ENCODE assay signal across 10 cellular contexts in the genomic region with DNA sequence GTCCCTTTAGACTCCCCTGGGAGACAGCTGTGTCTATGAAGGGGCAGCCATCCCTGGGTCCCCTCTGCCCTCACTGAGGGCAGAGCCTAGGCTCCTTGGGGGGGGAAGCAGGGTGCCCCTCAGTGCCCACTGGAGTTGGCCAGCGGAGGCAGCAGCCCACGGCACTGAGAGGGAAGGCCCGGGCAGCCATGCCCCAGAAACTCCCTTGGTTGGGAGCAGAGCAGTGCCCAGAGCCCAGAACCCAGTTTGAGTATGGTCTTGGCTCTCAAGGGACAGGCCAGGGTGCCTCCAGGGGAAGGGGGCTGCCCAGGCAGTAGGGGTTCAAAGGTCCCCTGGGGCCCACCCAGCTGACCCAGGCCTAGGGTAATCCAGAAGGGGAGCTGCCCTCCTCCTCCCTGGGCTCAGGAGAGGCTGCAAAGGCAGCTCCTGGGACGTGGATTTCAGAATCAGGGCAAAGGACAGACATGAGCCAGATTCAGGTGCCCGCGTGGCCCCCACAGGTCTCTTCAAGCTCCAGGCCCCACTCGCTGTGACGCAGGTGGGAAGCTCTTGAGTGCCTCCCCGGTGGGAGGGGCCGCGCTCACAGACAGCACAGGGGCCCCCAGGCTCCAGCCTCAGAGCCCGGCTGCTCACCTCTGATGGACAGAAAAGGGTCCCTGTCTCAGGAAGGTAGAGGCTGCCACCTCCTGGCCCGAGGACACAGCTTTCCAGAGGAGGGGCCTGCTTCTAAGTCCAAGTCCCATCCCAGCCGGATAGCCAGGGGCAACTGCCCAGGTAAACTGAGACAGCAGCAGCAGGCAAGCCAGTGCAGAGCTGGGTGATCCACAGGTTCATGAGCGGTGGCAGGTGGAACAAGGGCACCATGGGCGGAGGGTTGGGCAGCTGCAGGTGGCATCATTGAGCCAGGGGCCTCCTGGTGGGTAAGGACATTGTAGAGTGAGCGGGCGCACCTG. TPM values are rescaled to one million over a fixed set of nuclear protein-coding genes. Genes with fewer than 3 reads are reported as not detected.
DNase-seq lines count a peak whose midpoint lies in the region; ATAC-seq and TF ChIP-seq lines count a peak whose summit lies in the region.
"Had no signal": no experiment of that assay in that cellular context is flagged by ENCODE, and none has a peak within 500 bp of the region (broad histone marks: within the 10 kb centered on the region; RNA-seq: fewer than 3 reads in every experiment).

No MANE protein-coding gene starts in this region.

- peak overlapping the region; percentile 48 for H3K27ac Mint-ChIP-seq in activated T-helper 1 cell treated with anti-CD3 and anti-CD28 coated beads, Interleukin-12 subunit alpha, Interleukin-12 subunit beta, Interleukin-2, Interleukin-4 antibody, amounts not matched to agents 30 ng/mL and 10 ng/mL and 1 ng/mL, durations not matched to agents 14 hours and 24 hours and 36 hours

- intact Hi-C loops in activated T-helper 1 cell treated with anti-CD3 and anti-CD28 coated beads, Interleukin-12 subunit alpha, Interleukin-12 subunit beta, Interleukin-2, Interleukin-4 antibody, amounts not matched to agents 30 ng/mL and 10 ng/mL and 1 ng/mL, durations not matched to agents 14 hours and 24 hours and 36 hours (cut with micrococcal nuclease) = no loop called here
- intact Hi-C loops in left colon (cut with DNase I, micrococcal nuclease) (loop anchor here in 1 of 2 donors (10.0 kb wide), 1 partner anchor 104 kb away; no protein-coding TSS in a partner anchor), vagina (cut with DNase I) (no loop called here)

- peak; percentile 68 for ATAC-seq in left colon
- ATAC-seq in GM19328 (IDR thresholded peaks at IDR 0.05; ENCODE audit: unreplicated experiment) = no peak

- no peaks in the 10 kb centered on the region for H3K27me3 Mint-ChIP-seq in activated T-helper 1 cell treated with anti-CD3 and anti-CD28 coated beads, Interleukin-12 subunit alpha, Interleukin-12 subunit beta, Interleukin-2, Interleukin-4 antibody, amounts not matched to agents 30 ng/mL and 10 ng/mL and 1 ng/mL, durations not matched to agents 14 hours and 24 hours and 36 hours (ENCODE audit: insufficient read depth)

- no peaks in the 10 kb centered on the region for H3K9me3 ChIP-seq in vagina

- H3K4me3 Mint-ChIP-seq in activated T-helper 1 cell treated with anti-CD3 and anti-CD28 coated beads, Interleukin-12 subunit alpha, Interleukin-12 subunit beta, Interleukin-2, Interleukin-4 antibody, amounts not matched to agents 30 ng/mL and 10 ng/mL and 1 ng/mL, durations not matched to agents 14 hours and 24 hours and 36 hours = peak overlapping the region; percentile 45

- H3K4me1 Mint-ChIP-seq in activated T-helper 1 cell treated with anti-CD3 and anti-CD28 coated beads, Interleukin-12 subunit alpha, Interleukin-12 subunit beta, Interleukin-2, Interleukin-4 antibody, amounts not matched to agents 30 ng/mL and 10 ng/mL and 1 ng/mL, durations not matched to agents 14 hours and 24 hours and 36 hours (ENCODE audit: low read depth) = peaks cover 25% of the 10 kb centered on the region

- no peak overlapping the region for H3K27ac ChIP-seq in vagina
- H3K27ac ChIP-seq: epithelial cell of prostate had no signal

- H3K4me3 ChIP-seq in vagina = no peak overlapping the region

- DNase-seq in COLO668 (lab: John Stamatoyannopoulos, UW; ENCODE audit: unreplicated experiment) = peak; percentile 25
- peak; percentile 81 for DNase-seq in HuH-7 (ENCODE audit: low spot score)
- DNase-seq in activated T-helper 1 cell treated with anti-CD3 and anti-CD28 coated beads, Interleukin-12 subunit alpha, Interleukin-12 subunit beta, Interleukin-2, Interleukin-4 antibody, amounts not matched to agents 30 ng/mL and 10 ng/mL and 1 ng/mL, durations not matched to agents 14 hours and 24 hours and 36 hours (ENCODE audit: low spot score) = no peak
- DNase-seq in left colon = peak; percentile 23 to 50
- DNase-seq in vagina (ENCODE audit: extremely low spot score in 2 of 2) = peak; percentile 70 to 90
- no peak for DNase-seq in NCI-H2029 treated with DMSO at 0.1 percent for 48 hours (lab: John Stamatoyannopoulos, UW)
- DNase-seq in GM19240 (ENCODE audit: insufficient read length, low spot score) = no peak

- no peaks in the 10 kb centered on the region for H3K9me3 Mint-ChIP-seq in activated T-helper 1 cell treated with anti-CD3 and anti-CD28 coated beads, Interleukin-12 subunit alpha, Interleukin-12 subunit beta, Interleukin-2, Interleukin-4 antibody, amounts not matched to agents 30 ng/mL and 10 ng/mL and 1 ng/mL, durations not matched to agents 14 hours and 24 hours and 36 hours

- H3K27me3 ChIP-seq in vagina = no peaks in the 10 kb centered on the region

- no peaks in the 10 kb centered on the region for H3K36me3 ChIP-seq in vagina

- TF ChIP-seq CTCF in vagina (IDR thresholded peaks at IDR 0.05) = peak in 1 of 3 experiments; percentile 21

- no peaks in the 10 kb centered on the region for H3K36me3 Mint-ChIP-seq in activated T-helper 1 cell treated with anti-CD3 and anti-CD28 coated beads, Interleukin-12 subunit alpha, Interleukin-12 subunit beta, Interleukin-2, Interleukin-4 antibody, amounts not matched to agents 30 ng/mL and 10 ng/mL and 1 ng/mL, durations not matched to agents 14 hours and 24 hours and 36 hours (ENCODE audit: low read depth)

- peaks cover 15% of the 10 kb centered on the region for H3K4me1 ChIP-seq in vagina

- TF ChIP-seq POLR2A in vagina (IDR thresholded peaks at IDR 0.05) = no peak

RNA-seq across cellular contexts. Expression of a gene that starts 2.6 kb away (rescaled TPM):
- 2.3 and 2.5 TPM in 2 replicates for total RNA-seq in activated T-helper 1 cell treated with anti-CD3 and anti-CD28 coated beads, Interleukin-12 subunit alpha, Interleukin-12 subunit beta, Interleukin-2, Interleukin-4 antibody, amounts not matched to agents 30 ng/mL and 10 ng/mL and 1 ng/mL, durations not matched to agents 14 hours and 24 hours and 36 hours
- total RNA-seq in left colon = under 1 TPM; 0.15 to 0.78 TPM
- 8.1 TPM for total RNA-seq in vagina

RNA-seq across cellular contexts. Expression of a gene that starts 2.7 kb away (rescaled TPM):
- total RNA-seq in activated T-helper 1 cell treated with anti-CD3 and anti-CD28 coated beads, Interleukin-12 subunit alpha, Interleukin-12 subunit beta, Interleukin-2, Interleukin-4 antibody, amounts not matched to agents 30 ng/mL and 10 ng/mL and 1 ng/mL, durations not matched to agents 14 hours and 24 hours and 36 hours = 2.1 and 2.2 TPM in 2 replicates
- total RNA-seq in left colon (1 to 10 TPM in 1 of 2 donors, not detected in 1; 1.3 TPM), vagina (3.7 TPM)

RNA-seq across cellular contexts. Expression of a gene that starts 28.7 kb away (rescaled TPM):
- total RNA-seq in activated T-helper 1 cell treated with anti-CD3 and anti-CD28 coated beads, Interleukin-12 subunit alpha, Interleukin-12 subunit beta, Interleukin-2, Interleukin-4 antibody, amounts not matched to agents 30 ng/mL and 10 ng/mL and 1 ng/mL, durations not matched to agents 14 hours and 24 hours and 36 hours = 0.42 and 0.54 TPM in 2 replicates
- 10 to 100 TPM in 1 of 2 donors, 1 to 10 TPM in 1; 6.3 to 10.4 TPM for total RNA-seq in left colon
- total RNA-seq in vagina = 3.7 TPM
- total RNA-seq: HT1080 had no signal

Comparison
In these comparisons a context has a peak if more than half of its experiments do, and no peak if none do; other contexts are left out.
1. DNase-seq: peak in COLO668 (single experiment), HuH-7 (single experiment), left colon (2 of 2) and vagina (2 of 2); none in activated T-helper 1 cell treated with anti-CD3 and anti-CD28 coated beads, Interleukin-12 subunit alpha, Interleukin-12 subunit beta, Interleukin-2, Interleukin-4 antibody, amounts not matched to agents 30 ng/mL and 10 ng/mL and 1 ng/mL, durations not matched to agents 14 hours and 24 hours and 36 hours (single experiment), NCI-H2029 treated with DMSO at 0.1 percent for 48 hours (single experiment) and GM19240 (single experiment).